8 cellular contexts compared by ENCODE assay signal in the genomic region with DNA sequence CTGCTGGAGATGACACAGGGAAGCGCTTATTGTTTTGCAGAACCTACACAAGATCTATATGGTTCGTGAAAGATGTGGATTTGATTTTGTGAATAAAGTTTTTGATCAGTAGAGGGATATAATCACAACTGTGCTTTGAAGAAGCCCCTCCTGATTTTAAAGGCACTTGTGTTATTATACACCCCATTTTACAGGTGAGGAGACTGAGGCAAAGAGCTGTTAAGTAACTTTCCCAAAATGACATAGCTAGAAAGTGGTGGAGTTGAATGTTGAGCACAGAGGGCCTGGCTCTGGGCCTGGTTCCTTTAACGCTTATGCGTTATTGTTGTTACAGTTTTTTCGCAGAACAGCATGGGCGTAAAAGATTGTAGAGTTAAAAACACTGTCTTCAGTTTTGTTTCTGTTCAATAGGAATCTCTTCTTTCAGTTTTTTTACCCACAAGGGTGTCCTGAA. TPM values are rescaled to one million over a fixed set of nuclear protein-coding genes. Genes with fewer than 3 reads are reported as not detected.
DNase-seq lines count a peak whose midpoint lies in the region; ATAC-seq, FAIRE-seq and TF ChIP-seq lines count a peak whose summit lies in the region.

No MANE protein-coding gene starts in this region.

- H3K9me3 Mint-ChIP-seq in Calu3 (ENCODE audit: low read depth, unreplicated experiment), result no peaks in the 10 kb centered on the region

- DNase-seq in Calu3, result no peak
- peak; percentile 70 for DNase-seq in OCI-M1 (lab: John Stamatoyannopoulos, UW)
- DNase-seq in epithelial cell of esophagus (ENCODE audit: low read depth), result no peak
- no peak for DNase-seq in pancreas
- no peak for DNase-seq in HuH-7 (ENCODE audit: low spot score)
- no peak for DNase-seq in NCI-H2196 treated with DMSO at 0.1 percent for 48 hours (lab: John Stamatoyannopoulos, UW; ENCODE audit: unreplicated experiment)
- DNase-seq in UCSD-AML1 (lab: John Stamatoyannopoulos, UW; ENCODE audit: unreplicated experiment), result no peak
- no peak for DNase-seq in GM19239 (ENCODE audit: insufficient read length, low spot score)

- peak overlapping the region; percentile 75 for H3K4me3 ChIP-seq in epithelial cell of esophagus (ENCODE audit: low read length)
- H3K4me3 ChIP-seq in pancreas, result peak overlapping the region in 3 of 4 donors; percentile 51 to 71 (median 56)

- intact Hi-C loops in Calu3 (cut with micrococcal nuclease; ENCODE audit: unreplicated experiment) (no loop called here), pancreas (cut with DNase I) (no loop called here)

- H3K36me3 Mint-ChIP-seq in Calu3 (ENCODE audit: insufficient read depth, unreplicated experiment), result peaks cover 21% of the 10 kb centered on the region

- CTCF ChIA-PET in Calu3 (lab: Charles Lee), result no interaction called here

- no peaks in the 10 kb centered on the region for H3K9me3 ChIP-seq in pancreas

- no peak for FAIRE-seq in pancreas (lab: Jason Lieb, UNC)
- no peak for FAIRE-seq in GM19239 (lab: Jason Lieb, UNC)

- H3K4me3 Mint-ChIP-seq in Calu3 (ENCODE audit: low read depth, unreplicated experiment), result peak overlapping the region; percentile 83

- H3K36me3 ChIP-seq in pancreas, result no peaks in the 10 kb centered on the region

- H3K27ac Mint-ChIP-seq in Calu3 (ENCODE audit: unreplicated experiment), result peak overlapping the region; percentile 66

- no peak for ATAC-seq in pancreas

- peak overlapping the region; percentile 88 to 97 (median 96) for H3K27ac ChIP-seq in pancreas

- no peaks in the 10 kb centered on the region for H3K27me3 Mint-ChIP-seq in Calu3 (ENCODE audit: unreplicated experiment)

- H3K4me1 Mint-ChIP-seq in Calu3 (ENCODE audit: low read depth, unreplicated experiment), result peaks cover 15% of the 10 kb centered on the region

- no peak for TF ChIP-seq CTCF in Calu3 (IDR thresholded peaks at IDR 0.05; ENCODE audit: unreplicated experiment)
- TF ChIP-seq CTCF in epithelial cell of esophagus (IDR thresholded peaks at IDR 0.05; ENCODE audit: insufficient read depth, low read depth, low read length, missing control alignments), result no peak
- no peak for TF ChIP-seq CTCF in pancreas (IDR thresholded peaks at IDR 0.05)

- no peaks in the 10 kb centered on the region for H3K27me3 ChIP-seq in pancreas

- WGBS in pancreas, 2 donors, result 23 to 24% methylated on average over 6 of the region's 6 CpGs

- H3K4me1 ChIP-seq in pancreas, result peaks cover 8 to 16% (median 15%) of the 10 kb centered on the region in 3 donors

- BruUV-seq in Calu3 (replicated peaks; lab: Mats Ljungman, UMichigan), result no TSS peak

RNA-seq across cellular contexts. Expression of gene TDRD3, which starts 1.4 kb away (rescaled TPM):
- total RNA-seq in Calu3 (2022), result 5.0 and 5.6 TPM in 2 replicates
- total RNA-seq in pancreas, result 10 to 100 TPM; 17.8 to 24.6 (median 21.4) TPM
- polyA plus RNA-seq in pancreas, result 10 to 100 TPM; 12.2 to 14.3 TPM
